ENCODE assay signal across 1 cellular context in the genomic region with DNA sequence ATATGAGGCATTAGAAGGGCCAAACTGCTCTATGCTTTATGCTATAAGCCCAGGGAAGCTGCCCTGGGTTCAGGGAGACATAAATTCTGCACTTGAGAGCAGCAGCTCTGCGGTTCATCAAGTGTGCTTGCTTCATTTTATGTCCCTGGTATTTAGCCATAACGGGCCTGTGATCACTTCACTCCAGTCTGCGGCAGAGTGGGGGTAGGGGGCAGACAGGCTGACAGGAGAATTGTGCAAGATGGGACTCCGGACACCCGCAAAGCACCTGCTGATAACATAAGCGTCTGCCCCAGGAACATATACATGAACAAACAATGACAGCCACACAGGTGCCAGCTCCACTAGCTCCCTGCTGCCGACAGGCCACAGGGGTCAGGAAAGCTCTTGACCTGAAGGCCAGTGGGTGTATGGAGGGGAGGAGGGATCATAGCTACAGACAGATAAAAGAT.
TF ChIP-seq lines count a peak whose summit lies in the region.

No MANE protein-coding gene starts in this region.

TF ChIP-seq in HepG2, 621 proteins besides CTCF, POLR2A, EP300 and RAD21 (continued from another document and continues in another):
- TF ChIP-seq, protein P1, sequence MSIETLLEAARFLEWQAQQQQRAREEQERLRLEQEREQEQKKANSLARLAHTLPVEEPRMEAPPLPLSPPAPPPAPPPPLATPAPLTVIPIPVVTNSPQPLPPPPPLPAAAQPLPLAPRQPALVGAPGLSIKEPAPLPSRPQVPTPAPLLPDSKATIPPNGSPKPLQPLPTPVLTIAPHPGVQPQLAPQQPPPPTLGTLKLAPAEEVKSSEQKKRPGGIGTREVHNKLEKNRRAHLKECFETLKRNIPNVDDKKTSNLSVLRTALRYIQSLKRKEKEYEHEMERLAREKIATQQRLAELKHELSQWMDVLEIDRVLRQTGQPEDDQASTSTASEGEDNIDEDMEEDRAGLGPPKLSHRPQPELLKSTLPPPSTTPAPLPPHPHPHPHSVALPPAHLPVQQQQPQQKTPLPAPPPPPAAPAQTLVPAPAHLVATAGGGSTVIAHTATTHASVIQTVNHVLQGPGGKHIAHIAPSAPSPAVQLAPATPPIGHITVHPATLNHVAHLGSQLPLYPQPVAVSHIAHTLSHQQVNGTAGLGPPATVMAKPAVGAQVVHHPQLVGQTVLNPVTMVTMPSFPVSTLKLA (IDR thresholded peaks at IDR 0.05) = peak; percentile 30; the same call in 1 of the 2 replicates
- TF ChIP-seq ZNF619 (CRISPR knock-in tag; IDR thresholded peaks at IDR 0.05) (no peak), ZZZ3 (CRISPR knock-in tag; IDR thresholded peaks at IDR 0.05; ENCODE audit: borderline replicate concordance) (no peak), SPEN (CRISPR knock-in tag; IDR thresholded peaks at IDR 0.05; ENCODE audit: low read depth) (peak; percentile 72), ZNF124 (CRISPR knock-in tag; IDR thresholded peaks at IDR 0.05) (peak; percentile 78), PHF20 (CRISPR knock-in tag; IDR thresholded peaks at IDR 0.05) (no peak), LCORL (IDR thresholded peaks at IDR 0.05) (no peak), LCORL (CRISPR knock-in tag; IDR thresholded peaks at IDR 0.05) (peak; percentile 91), NFKB2 (CRISPR knock-in tag; IDR thresholded peaks at IDR 0.05; ENCODE audit: borderline replicate concordance) (peak; percentile 69; the same call in 1 of the 2 replicates), IRF1 (CRISPR knock-in tag; IDR thresholded peaks at IDR 0.05; ENCODE audit: low read depth) (no peak), FOXK1 (CRISPR knock-in tag; IDR thresholded peaks at IDR 0.05; ENCODE audit: borderline replicate concordance, low read depth) (peak; percentile 88; the same call in 1 of the 2 replicates), NFE2L2 (IDR thresholded peaks at IDR 0.05; ENCODE audit: low read length) (no peak), NFIB (CRISPR knock-in tag; IDR thresholded peaks at IDR 0.05; ENCODE audit: borderline replicate concordance) (no peak), TBL1XR1 (IDR thresholded peaks at IDR 0.05; ENCODE audit: borderline replicate concordance, low read length, partially characterized antibody) (peak; percentile 96), ZNF251 (CRISPR knock-in tag; IDR thresholded peaks at IDR 0.05) (no peak), ZFP37 (CRISPR knock-in tag; IDR thresholded peaks at IDR 0.05; ENCODE audit: borderline replicate concordance) (no peak), ZNF788 (CRISPR knock-in tag; IDR thresholded peaks at IDR 0.05; ENCODE audit: borderline replicate concordance) (peak; percentile 90; the same call in 1 of the 2 replicates), GABPB1 (CRISPR knock-in tag; IDR thresholded peaks at IDR 0.05) (peak; percentile 47), PCBP1 (IDR thresholded peaks at IDR 0.05; ENCODE audit: borderline replicate concordance, low read depth, low read length) (no peak), ZNF850 (CRISPR knock-in tag; conservative IDR thresholded peaks at IDR 0.05) (no peak), ZNF292 (CRISPR knock-in tag; IDR thresholded peaks at IDR 0.05; ENCODE audit: borderline replicate concordance, low read depth) (peak; percentile 99), HNF4A (CRISPR knock-in tag; IDR thresholded peaks at IDR 0.05) (peak; percentile 97), TGIF2 (CRISPR knock-in tag; IDR thresholded peaks at IDR 0.05) (peak; percentile 96), SMC3 (IDR thresholded peaks at IDR 0.05; ENCODE audit: low read length) (peak; percentile 59), ZNF317 (CRISPR knock-in tag; IDR thresholded peaks at IDR 0.05) (peak; percentile 74; the same call in 1 of the 2 replicates), ZNF766 (CRISPR knock-in tag; IDR thresholded peaks at IDR 0.05; ENCODE audit: borderline replicate concordance) (no peak), CREM (IDR thresholded peaks at IDR 0.05) (peak; percentile 86), CREM (CRISPR knock-in tag; IDR thresholded peaks at IDR 0.05) (no peak), ZNF589 (CRISPR knock-in tag; conservative IDR thresholded peaks at IDR 0.05) (peak; percentile 72), GMEB1 (CRISPR knock-in tag; IDR thresholded peaks at IDR 0.05; ENCODE audit: borderline replicate concordance) (no peak), TRIM24 (CRISPR knock-in tag; IDR thresholded peaks at IDR 0.05) (peak; percentile 89; the same call in 1 of the 2 replicates)
- TF ChIP-seq, protein P2, sequence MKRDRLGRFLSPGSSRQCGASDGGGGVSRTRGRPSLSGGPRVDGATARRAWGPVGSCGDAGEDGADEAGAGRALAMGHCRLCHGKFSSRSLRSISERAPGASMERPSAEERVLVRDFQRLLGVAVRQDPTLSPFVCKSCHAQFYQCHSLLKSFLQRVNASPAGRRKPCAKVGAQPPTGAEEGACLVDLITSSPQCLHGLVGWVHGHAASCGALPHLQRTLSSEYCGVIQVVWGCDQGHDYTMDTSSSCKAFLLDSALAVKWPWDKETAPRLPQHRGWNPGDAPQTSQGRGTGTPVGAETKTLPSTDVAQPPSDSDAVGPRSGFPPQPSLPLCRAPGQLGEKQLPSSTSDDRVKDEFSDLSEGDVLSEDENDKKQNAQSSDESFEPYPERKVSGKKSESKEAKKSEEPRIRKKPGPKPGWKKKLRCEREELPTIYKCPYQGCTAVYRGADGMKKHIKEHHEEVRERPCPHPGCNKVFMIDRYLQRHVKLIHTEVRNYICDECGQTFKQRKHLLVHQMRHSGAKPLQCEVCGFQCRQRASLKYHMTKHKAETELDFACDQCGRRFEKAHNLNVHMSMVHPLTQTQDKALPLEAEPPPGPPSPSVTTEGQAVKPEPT (CRISPR knock-in tag; IDR thresholded peaks at IDR 0.05; ENCODE audit: low read depth) = no peak
- TF ChIP-seq, protein P3, sequence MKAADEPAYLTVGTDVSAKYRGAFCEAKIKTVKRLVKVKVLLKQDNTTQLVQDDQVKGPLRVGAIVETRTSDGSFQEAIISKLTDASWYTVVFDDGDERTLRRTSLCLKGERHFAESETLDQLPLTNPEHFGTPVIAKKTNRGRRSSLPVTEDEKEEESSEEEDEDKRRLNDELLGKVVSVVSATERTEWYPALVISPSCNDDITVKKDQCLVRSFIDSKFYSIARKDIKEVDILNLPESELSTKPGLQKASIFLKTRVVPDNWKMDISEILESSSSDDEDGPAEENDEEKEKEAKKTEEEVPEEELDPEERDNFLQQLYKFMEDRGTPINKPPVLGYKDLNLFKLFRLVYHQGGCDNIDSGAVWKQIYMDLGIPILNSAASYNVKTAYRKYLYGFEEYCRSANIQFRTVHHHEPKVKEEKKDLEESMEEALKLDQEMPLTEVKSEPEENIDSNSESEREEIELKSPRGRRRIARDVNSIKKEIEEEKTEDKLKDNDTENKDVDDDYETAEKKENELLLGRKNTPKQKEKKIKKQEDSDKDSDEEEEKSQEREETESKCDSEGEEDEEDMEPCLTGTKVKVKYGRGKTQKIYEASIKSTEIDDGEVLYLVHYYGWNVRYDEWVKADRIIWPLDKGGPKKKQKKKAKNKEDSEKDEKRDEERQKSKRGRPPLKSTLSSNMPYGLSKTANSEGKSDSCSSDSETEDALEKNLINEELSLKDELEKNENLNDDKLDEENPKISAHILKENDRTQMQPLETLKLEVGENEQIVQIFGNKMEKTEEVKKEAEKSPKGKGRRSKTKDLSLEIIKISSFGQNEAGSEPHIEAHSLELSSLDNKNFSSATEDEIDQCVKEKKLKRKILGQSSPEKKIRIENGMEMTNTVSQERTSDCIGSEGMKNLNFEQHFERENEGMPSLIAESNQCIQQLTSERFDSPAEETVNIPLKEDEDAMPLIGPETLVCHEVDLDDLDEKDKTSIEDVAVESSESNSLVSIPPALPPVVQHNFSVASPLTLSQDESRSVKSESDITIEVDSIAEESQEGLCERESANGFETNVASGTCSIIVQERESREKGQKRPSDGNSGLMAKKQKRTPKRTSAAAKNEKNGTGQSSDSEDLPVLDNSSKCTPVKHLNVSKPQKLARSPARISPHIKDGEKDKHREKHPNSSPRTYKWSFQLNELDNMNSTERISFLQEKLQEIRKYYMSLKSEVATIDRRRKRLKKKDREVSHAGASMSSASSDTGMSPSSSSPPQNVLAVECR (CRISPR knock-in tag; IDR thresholded peaks at IDR 0.05; ENCODE audit: borderline replicate concordance) = peak; percentile 78; the same call in 1 of the 2 replicates
- TF ChIP-seq, protein P4, sequence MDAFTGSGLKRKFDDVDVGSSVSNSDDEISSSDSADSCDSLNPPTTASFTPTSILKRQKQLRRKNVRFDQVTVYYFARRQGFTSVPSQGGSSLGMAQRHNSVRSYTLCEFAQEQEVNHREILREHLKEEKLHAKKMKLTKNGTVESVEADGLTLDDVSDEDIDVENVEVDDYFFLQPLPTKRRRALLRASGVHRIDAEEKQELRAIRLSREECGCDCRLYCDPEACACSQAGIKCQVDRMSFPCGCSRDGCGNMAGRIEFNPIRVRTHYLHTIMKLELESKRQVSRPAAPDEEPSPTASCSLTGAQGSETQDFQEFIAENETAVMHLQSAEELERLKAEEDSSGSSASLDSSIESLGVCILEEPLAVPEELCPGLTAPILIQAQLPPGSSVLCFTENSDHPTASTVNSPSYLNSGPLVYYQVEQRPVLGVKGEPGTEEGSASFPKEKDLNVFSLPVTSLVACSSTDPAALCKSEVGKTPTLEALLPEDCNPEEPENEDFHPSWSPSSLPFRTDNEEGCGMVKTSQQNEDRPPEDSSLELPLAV (CRISPR knock-in tag; conservative IDR thresholded peaks at IDR 0.05; ENCODE audit: low read depth) = no peak
- TF ChIP-seq, protein P5, sequence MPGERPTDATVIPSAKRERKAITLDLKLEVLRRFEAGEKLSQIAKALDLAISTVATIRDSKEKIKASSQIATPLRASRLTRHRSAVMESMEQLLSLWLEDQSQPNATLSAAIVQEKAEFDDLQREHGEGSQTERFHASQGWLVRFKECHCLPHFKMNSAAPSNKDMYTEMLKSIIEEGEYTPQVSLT (CRISPR knock-in tag; IDR thresholded peaks at IDR 0.05; ENCODE audit: borderline replicate concordance, low read depth) = no peak
- TF ChIP-seq, protein P6, sequence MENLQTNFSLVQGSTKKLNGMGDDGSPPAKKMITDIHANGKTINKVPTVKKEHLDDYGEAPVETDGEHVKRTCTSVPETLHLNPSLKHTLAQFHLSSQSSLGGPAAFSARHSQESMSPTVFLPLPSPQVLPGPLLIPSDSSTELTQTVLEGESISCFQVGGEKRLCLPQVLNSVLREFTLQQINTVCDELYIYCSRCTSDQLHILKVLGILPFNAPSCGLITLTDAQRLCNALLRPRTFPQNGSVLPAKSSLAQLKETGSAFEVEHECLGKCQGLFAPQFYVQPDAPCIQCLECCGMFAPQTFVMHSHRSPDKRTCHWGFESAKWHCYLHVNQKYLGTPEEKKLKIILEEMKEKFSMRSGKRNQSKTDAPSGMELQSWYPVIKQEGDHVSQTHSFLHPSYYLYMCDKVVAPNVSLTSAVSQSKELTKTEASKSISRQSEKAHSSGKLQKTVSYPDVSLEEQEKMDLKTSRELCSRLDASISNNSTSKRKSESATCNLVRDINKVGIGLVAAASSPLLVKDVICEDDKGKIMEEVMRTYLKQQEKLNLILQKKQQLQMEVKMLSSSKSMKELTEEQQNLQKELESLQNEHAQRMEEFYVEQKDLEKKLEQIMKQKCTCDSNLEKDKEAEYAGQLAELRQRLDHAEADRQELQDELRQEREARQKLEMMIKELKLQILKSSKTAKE (CRISPR knock-in tag; IDR thresholded peaks at IDR 0.05; ENCODE audit: borderline replicate concordance) = peak; percentile 99
- TF ChIP-seq, protein P7, sequence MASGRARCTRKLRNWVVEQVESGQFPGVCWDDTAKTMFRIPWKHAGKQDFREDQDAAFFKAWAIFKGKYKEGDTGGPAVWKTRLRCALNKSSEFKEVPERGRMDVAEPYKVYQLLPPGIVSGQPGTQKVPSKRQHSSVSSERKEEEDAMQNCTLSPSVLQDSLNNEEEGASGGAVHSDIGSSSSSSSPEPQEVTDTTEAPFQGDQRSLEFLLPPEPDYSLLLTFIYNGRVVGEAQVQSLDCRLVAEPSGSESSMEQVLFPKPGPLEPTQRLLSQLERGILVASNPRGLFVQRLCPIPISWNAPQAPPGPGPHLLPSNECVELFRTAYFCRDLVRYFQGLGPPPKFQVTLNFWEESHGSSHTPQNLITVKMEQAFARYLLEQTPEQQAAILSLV (CRISPR knock-in tag; IDR thresholded peaks at IDR 0.05; ENCODE audit: borderline replicate concordance) = peak; percentile 58; the same call in 1 of the 2 replicates
- TF ChIP-seq, protein P8, sequence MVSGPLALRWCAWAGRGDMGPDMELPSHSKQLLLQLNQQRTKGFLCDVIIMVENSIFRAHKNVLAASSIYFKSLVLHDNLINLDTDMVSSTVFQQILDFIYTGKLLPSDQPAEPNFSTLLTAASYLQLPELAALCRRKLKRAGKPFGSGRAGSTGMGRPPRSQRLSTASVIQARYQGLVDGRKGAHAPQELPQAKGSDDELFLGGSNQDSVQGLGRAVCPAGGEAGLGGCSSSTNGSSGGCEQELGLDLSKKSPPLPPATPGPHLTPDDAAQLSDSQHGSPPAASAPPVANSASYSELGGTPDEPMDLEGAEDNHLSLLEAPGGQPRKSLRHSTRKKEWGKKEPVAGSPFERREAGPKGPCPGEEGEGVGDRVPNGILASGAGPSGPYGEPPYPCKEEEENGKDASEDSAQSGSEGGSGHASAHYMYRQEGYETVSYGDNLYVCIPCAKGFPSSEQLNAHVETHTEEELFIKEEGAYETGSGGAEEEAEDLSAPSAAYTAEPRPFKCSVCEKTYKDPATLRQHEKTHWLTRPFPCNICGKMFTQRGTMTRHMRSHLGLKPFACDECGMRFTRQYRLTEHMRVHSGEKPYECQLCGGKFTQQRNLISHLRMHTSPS (CRISPR knock-in tag; IDR thresholded peaks at IDR 0.05; ENCODE audit: low read depth) = peak; percentile 78
- TF ChIP-seq, protein P9, sequence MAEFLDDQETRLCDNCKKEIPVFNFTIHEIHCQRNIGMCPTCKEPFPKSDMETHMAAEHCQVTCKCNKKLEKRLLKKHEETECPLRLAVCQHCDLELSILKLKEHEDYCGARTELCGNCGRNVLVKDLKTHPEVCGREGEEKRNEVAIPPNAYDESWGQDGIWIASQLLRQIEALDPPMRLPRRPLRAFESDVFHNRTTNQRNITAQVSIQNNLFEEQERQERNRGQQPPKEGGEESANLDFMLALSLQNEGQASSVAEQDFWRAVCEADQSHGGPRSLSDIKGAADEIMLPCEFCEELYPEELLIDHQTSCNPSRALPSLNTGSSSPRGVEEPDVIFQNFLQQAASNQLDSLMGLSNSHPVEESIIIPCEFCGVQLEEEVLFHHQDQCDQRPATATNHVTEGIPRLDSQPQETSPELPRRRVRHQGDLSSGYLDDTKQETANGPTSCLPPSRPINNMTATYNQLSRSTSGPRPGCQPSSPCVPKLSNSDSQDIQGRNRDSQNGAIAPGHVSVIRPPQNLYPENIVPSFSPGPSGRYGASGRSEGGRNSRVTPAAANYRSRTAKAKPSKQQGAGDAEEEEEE (CRISPR knock-in tag; IDR thresholded peaks at IDR 0.05; ENCODE audit: borderline replicate concordance) = no peak
